2 cellular contexts compared by ENCODE assay signal in the genomic region with DNA sequence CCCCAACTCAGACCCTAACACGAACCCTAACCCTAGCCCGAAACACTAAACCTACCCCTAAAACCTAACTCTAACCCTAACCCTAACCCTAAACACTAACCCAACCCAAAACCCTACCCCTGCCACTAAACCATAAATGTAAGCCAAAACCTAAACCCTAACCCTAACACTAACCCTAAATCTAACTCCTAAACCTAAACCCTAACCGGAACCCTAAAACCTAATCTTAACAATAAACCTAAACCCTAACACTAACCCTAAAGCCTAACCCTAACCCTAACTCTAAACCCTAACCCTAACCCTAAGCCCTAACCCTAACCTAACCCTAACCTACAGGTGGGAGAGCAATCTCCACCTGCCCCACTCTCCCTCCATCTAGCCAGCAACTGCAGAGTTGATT.
TF ChIP-seq lines count a peak whose summit lies in the region.

No MANE protein-coding gene starts in this region.

TF ChIP-seq in HepG2, 621 proteins besides CTCF, POLR2A, EP300 and RAD21:
- no peak for TF ChIP-seq DNMT1 (CRISPR knock-in tag; IDR thresholded peaks at IDR 0.05)
- no peak for TF ChIP-seq GFI1 (CRISPR knock-in tag; IDR thresholded peaks at IDR 0.05; ENCODE audit: borderline replicate concordance)
- no peak for TF ChIP-seq JARID2 (CRISPR knock-in tag; IDR thresholded peaks at IDR 0.05; ENCODE audit: insufficient replicate concordance)
- TF ChIP-seq, protein P1, sequence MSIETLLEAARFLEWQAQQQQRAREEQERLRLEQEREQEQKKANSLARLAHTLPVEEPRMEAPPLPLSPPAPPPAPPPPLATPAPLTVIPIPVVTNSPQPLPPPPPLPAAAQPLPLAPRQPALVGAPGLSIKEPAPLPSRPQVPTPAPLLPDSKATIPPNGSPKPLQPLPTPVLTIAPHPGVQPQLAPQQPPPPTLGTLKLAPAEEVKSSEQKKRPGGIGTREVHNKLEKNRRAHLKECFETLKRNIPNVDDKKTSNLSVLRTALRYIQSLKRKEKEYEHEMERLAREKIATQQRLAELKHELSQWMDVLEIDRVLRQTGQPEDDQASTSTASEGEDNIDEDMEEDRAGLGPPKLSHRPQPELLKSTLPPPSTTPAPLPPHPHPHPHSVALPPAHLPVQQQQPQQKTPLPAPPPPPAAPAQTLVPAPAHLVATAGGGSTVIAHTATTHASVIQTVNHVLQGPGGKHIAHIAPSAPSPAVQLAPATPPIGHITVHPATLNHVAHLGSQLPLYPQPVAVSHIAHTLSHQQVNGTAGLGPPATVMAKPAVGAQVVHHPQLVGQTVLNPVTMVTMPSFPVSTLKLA (IDR thresholded peaks at IDR 0.05), result peak; percentile 46
- peak; percentile 71 for TF ChIP-seq PCBP2 (optimal IDR thresholded peaks at IDR 0.05; ENCODE audit: low read depth, low read length, poor library complexity, severe bottlenecking)
- no peak for TF ChIP-seq ZNF605 (CRISPR knock-in tag; IDR thresholded peaks at IDR 0.05)
- no peak for TF ChIP-seq AKAP8 (CRISPR knock-in tag; IDR thresholded peaks at IDR 0.05)
- TF ChIP-seq, protein P2, sequence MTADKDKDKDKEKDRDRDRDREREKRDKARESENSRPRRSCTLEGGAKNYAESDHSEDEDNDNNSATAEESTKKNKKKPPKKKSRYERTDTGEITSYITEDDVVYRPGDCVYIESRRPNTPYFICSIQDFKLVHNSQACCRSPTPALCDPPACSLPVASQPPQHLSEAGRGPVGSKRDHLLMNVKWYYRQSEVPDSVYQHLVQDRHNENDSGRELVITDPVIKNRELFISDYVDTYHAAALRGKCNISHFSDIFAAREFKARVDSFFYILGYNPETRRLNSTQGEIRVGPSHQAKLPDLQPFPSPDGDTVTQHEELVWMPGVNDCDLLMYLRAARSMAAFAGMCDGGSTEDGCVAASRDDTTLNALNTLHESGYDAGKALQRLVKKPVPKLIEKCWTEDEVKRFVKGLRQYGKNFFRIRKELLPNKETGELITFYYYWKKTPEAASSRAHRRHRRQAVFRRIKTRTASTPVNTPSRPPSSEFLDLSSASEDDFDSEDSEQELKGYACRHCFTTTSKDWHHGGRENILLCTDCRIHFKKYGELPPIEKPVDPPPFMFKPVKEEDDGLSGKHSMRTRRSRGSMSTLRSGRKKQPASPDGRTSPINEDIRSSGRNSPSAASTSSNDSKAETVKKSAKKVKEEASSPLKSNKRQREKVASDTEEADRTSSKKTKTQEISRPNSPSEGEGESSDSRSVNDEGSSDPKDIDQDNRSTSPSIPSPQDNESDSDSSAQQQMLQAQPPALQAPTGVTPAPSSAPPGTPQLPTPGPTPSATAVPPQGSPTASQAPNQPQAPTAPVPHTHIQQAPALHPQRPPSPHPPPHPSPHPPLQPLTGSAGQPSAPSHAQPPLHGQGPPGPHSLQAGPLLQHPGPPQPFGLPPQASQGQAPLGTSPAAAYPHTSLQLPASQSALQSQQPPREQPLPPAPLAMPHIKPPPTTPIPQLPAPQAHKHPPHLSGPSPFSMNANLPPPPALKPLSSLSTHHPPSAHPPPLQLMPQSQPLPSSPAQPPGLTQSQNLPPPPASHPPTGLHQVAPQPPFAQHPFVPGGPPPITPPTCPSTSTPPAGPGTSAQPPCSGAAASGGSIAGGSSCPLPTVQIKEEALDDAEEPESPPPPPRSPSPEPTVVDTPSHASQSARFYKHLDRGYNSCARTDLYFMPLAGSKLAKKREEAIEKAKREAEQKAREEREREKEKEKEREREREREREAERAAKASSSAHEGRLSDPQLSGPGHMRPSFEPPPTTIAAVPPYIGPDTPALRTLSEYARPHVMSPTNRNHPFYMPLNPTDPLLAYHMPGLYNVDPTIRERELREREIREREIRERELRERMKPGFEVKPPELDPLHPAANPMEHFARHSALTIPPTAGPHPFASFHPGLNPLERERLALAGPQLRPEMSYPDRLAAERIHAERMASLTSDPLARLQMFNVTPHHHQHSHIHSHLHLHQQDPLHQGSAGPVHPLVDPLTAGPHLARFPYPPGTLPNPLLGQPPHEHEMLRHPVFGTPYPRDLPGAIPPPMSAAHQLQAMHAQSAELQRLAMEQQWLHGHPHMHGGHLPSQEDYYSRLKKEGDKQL (CRISPR knock-in tag; IDR thresholded peaks at IDR 0.05; ENCODE audit: low read depth), result no peak
- TF ChIP-seq YEATS4 (CRISPR knock-in tag; IDR thresholded peaks at IDR 0.05; ENCODE audit: borderline replicate concordance), result no peak

TF ChIP-seq in GM12878, 131 proteins besides CTCF, POLR2A, EP300 and RAD21:
- TF ChIP-seq CEBPB (IDR thresholded peaks at IDR 0.05; ENCODE audit: borderline replicate concordance in 1 of 2, low read depth in 2 of 2, low read length in 2 of 2), result no peak
- no peak for TF ChIP-seq KLF5 (IDR thresholded peaks at IDR 0.05; ENCODE audit: partially characterized antibody)
- TF ChIP-seq, protein P3, sequence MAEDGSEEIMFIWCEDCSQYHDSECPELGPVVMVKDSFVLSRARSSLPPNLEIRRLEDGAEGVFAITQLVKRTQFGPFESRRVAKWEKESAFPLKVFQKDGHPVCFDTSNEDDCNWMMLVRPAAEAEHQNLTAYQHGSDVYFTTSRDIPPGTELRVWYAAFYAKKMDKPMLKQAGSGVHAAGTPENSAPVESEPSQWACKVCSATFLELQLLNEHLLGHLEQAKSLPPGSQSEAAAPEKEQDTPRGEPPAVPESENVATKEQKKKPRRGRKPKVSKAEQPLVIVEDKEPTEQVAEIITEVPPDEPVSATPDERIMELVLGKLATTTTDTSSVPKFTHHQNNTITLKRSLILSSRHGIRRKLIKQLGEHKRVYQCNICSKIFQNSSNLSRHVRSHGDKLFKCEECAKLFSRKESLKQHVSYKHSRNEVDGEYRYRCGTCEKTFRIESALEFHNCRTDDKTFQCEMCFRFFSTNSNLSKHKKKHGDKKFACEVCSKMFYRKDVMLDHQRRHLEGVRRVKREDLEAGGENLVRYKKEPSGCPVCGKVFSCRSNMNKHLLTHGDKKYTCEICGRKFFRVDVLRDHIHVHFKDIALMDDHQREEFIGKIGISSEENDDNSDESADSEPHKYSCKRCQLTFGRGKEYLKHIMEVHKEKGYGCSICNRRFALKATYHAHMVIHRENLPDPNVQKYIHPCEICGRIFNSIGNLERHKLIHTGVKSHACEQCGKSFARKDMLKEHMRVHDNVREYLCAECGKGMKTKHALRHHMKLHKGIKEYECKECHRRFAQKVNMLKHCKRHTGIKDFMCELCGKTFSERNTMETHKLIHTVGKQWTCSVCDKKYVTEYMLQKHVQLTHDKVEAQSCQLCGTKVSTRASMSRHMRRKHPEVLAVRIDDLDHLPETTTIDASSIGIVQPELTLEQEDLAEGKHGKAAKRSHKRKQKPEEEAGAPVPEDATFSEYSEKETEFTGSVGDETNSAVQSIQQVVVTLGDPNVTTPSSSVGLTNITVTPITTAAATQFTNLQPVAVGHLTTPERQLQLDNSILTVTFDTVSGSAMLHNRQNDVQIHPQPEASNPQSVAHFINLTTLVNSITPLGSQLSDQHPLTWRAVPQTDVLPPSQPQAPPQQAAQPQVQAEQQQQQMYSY (CRISPR knock-in tag; IDR thresholded peaks at IDR 0.05), result no peak
- TF ChIP-seq, protein P4, sequence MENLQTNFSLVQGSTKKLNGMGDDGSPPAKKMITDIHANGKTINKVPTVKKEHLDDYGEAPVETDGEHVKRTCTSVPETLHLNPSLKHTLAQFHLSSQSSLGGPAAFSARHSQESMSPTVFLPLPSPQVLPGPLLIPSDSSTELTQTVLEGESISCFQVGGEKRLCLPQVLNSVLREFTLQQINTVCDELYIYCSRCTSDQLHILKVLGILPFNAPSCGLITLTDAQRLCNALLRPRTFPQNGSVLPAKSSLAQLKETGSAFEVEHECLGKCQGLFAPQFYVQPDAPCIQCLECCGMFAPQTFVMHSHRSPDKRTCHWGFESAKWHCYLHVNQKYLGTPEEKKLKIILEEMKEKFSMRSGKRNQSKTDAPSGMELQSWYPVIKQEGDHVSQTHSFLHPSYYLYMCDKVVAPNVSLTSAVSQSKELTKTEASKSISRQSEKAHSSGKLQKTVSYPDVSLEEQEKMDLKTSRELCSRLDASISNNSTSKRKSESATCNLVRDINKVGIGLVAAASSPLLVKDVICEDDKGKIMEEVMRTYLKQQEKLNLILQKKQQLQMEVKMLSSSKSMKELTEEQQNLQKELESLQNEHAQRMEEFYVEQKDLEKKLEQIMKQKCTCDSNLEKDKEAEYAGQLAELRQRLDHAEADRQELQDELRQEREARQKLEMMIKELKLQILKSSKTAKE (IDR thresholded peaks at IDR 0.05; ENCODE audit: low read depth, poor library complexity, severe bottlenecking), result no peak
- TF ChIP-seq ZNF622 (IDR thresholded peaks at IDR 0.05), result no peak
- TF ChIP-seq SIN3A (IDR thresholded peaks at IDR 0.05; ENCODE audit: low read depth, low read length), result no peak
- no peak for TF ChIP-seq NRF1 (conservative IDR thresholded peaks at IDR 0.05; ENCODE audit: low read depth, low read length)
- TF ChIP-seq, protein P5, sequence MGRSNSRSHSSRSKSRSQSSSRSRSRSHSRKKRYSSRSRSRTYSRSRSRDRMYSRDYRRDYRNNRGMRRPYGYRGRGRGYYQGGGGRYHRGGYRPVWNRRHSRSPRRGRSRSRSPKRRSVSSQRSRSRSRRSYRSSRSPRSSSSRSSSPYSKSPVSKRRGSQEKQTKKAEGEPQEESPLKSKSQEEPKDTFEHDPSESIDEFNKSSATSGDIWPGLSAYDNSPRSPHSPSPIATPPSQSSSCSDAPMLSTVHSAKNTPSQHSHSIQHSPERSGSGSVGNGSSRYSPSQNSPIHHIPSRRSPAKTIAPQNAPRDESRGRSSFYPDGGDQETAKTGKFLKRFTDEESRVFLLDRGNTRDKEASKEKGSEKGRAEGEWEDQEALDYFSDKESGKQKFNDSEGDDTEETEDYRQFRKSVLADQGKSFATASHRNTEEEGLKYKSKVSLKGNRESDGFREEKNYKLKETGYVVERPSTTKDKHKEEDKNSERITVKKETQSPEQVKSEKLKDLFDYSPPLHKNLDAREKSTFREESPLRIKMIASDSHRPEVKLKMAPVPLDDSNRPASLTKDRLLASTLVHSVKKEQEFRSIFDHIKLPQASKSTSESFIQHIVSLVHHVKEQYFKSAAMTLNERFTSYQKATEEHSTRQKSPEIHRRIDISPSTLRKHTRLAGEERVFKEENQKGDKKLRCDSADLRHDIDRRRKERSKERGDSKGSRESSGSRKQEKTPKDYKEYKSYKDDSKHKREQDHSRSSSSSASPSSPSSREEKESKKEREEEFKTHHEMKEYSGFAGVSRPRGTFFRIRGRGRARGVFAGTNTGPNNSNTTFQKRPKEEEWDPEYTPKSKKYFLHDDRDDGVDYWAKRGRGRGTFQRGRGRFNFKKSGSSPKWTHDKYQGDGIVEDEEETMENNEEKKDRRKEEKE (IDR thresholded peaks at IDR 0.05), result no peak
- no peak for TF ChIP-seq TCF12 (IDR thresholded peaks at IDR 0.05; ENCODE audit: low read depth, low read length)
- TF ChIP-seq, protein P6, sequence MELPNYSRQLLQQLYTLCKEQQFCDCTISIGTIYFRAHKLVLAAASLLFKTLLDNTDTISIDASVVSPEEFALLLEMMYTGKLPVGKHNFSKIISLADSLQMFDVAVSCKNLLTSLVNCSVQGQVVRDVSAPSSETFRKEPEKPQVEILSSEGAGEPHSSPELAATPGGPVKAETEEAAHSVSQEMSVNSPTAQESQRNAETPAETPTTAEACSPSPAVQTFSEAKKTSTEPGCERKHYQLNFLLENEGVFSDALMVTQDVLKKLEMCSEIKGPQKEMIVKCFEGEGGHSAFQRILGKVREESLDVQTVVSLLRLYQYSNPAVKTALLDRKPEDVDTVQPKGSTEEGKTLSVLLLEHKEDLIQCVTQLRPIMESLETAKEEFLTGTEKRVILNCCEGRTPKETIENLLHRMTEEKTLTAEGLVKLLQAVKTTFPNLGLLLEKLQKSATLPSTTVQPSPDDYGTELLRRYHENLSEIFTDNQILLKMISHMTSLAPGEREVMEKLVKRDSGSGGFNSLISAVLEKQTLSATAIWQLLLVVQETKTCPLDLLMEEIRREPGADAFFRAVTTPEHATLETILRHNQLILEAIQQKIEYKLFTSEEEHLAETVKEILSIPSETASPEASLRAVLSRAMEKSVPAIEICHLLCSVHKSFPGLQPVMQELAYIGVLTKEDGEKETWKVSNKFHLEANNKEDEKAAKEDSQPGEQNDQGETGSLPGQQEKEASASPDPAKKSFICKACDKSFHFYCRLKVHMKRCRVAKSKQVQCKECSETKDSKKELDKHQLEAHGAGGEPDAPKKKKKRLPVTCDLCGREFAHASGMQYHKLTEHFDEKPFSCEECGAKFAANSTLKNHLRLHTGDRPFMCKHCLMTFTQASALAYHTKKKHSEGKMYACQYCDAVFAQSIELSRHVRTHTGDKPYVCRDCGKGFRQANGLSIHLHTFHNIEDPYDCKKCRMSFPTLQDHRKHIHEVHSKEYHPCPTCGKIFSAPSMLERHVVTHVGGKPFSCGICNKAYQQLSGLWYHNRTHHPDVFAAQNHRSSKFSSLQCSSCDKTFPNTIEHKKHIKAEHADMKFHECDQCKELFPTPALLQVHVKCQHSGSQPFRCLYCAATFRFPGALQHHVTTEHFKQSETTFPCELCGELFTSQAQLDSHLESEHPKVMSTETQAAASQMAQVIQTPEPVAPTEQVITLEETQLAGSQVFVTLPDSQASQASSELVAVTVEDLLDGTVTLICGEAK (IDR thresholded peaks at IDR 0.05; ENCODE audit: borderline replicate concordance), result no peak
